1 cellular context compared by ENCODE assay signal in genomic region chr7:121297843-121298242, GRCh38.
TF ChIP-seq lines count a peak whose summit lies in the region.

No MANE protein-coding gene starts in this region.

TF ChIP-seq in IMR-90, 13 proteins besides CTCF, POLR2A, EP300 and RAD21 (continued from another document):
- TF ChIP-seq BHLHE40 (IDR thresholded peaks at IDR 0.05; ENCODE audit: low read depth, low read length) (no peak), RCOR1 (IDR thresholded peaks at IDR 0.05; ENCODE audit: insufficient replicate concordance, low read length) (no peak), NFE2L2 (IDR thresholded peaks at IDR 0.05; ENCODE audit: low read depth, low read length) (no peak), MAZ (IDR thresholded peaks at IDR 0.05; ENCODE audit: borderline replicate concordance, low read depth, low read length) (no peak), CHD1 (IDR thresholded peaks at IDR 0.05; ENCODE audit: low read depth, low read length) (no peak), RFX5 (IDR thresholded peaks at IDR 0.05; ENCODE audit: low read depth, low read length) (no peak), FOS (IDR thresholded peaks at IDR 0.05; ENCODE audit: low read depth, low read length) (no peak), MAFK (IDR thresholded peaks at IDR 0.05; ENCODE audit: low read depth, low read length) (no peak), USF2 (IDR thresholded peaks at IDR 0.05; ENCODE audit: low read depth, low read length) (no peak)
